Comparison of ENCODE assay signal across 12 cellular contexts in genomic region chr3:38581774-38582173, GRCh38.
"Had no signal": no experiment of that assay in that cellular context is flagged by ENCODE, and none has a peak within 500 bp of the region (broad histone marks: within the 10 kb centered on the region; RNA-seq: fewer than 3 reads in every experiment).

No MANE protein-coding gene starts in this region.

- H3K4me1 ChIP-seq: esophagus squamous epithelium, pancreas had no signal

- H3K27me3 Mint-ChIP-seq: activated naive CD8-positive, alpha-beta T cell treated with anti-CD3 and anti-CD28 coated beads, Interleukin-2, amount 10 ng/mL, durations not matched to agents 7 days and 5 days had no signal

- H3K4me3 Mint-ChIP-seq: activated CD8-positive, alpha-beta T cell treated with anti-CD3 and anti-CD28 coated beads, Interleukin-2, amount 10 ng/mL, durations not matched to agents 7 days and 5 days; activated naive CD8-positive, alpha-beta T cell treated with anti-CD3 and anti-CD28 coated beads, Interleukin-2, amount 10 ng/mL, durations not matched to agents 7 days and 5 days; neural crest cell; stimulated activated effector memory CD8-positive, alpha-beta T cell treated with anti-CD3 and anti-CD28 coated beads, Interleukin-12 subunit alpha, Interleukin-12 subunit beta, amount 100 ng/mL, for 72 hours had no signal

- H3K4me3 ChIP-seq: dorsolateral prefrontal cortex, esophagus squamous epithelium, pancreas, smooth muscle cell, tibial nerve had no signal

- H3K36me3 Mint-ChIP-seq: activated naive CD8-positive, alpha-beta T cell treated with anti-CD3 and anti-CD28 coated beads, Interleukin-2, amount 10 ng/mL, durations not matched to agents 7 days and 5 days; stimulated activated effector memory CD8-positive, alpha-beta T cell treated with anti-CD3 and anti-CD28 coated beads, Interleukin-12 subunit alpha, Interleukin-12 subunit beta, amount 100 ng/mL, for 72 hours had no signal

- H3K9me3 Mint-ChIP-seq: activated naive CD8-positive, alpha-beta T cell treated with anti-CD3 and anti-CD28 coated beads, Interleukin-2, amount 10 ng/mL, durations not matched to agents 7 days and 5 days; neural crest cell; stimulated activated effector memory CD8-positive, alpha-beta T cell treated with anti-CD3 and anti-CD28 coated beads, Interleukin-12 subunit alpha, Interleukin-12 subunit beta, amount 100 ng/mL, for 72 hours had no signal

- H3K36me3 ChIP-seq: esophagus squamous epithelium, pancreas had no signal

- DNase-seq: activated CD8-positive, alpha-beta T cell treated with anti-CD3 and anti-CD28 coated beads, Interleukin-2, amount 10 ng/mL, durations not matched to agents 7 days and 5 days; activated gamma-delta T cell; activated naive CD8-positive, alpha-beta T cell treated with anti-CD3 and anti-CD28 coated beads, Interleukin-2, amount 10 ng/mL, durations not matched to agents 7 days and 5 days; anterior cingulate cortex; dorsolateral prefrontal cortex; esophagus squamous epithelium; foreskin fibroblast; pancreas had no signal

- H3K27ac Mint-ChIP-seq: activated CD8-positive, alpha-beta T cell treated with anti-CD3 and anti-CD28 coated beads, Interleukin-2, amount 10 ng/mL, durations not matched to agents 7 days and 5 days; activated naive CD8-positive, alpha-beta T cell treated with anti-CD3 and anti-CD28 coated beads, Interleukin-2, amount 10 ng/mL, durations not matched to agents 7 days and 5 days; stimulated activated effector memory CD8-positive, alpha-beta T cell treated with anti-CD3 and anti-CD28 coated beads, Interleukin-12 subunit alpha, Interleukin-12 subunit beta, amount 100 ng/mL, for 72 hours had no signal

- H3K9me3 ChIP-seq: esophagus squamous epithelium, pancreas, tibial nerve had no signal

- H3K4me1 Mint-ChIP-seq: activated naive CD8-positive, alpha-beta T cell treated with anti-CD3 and anti-CD28 coated beads, Interleukin-2, amount 10 ng/mL, durations not matched to agents 7 days and 5 days; neural crest cell; stimulated activated effector memory CD8-positive, alpha-beta T cell treated with anti-CD3 and anti-CD28 coated beads, Interleukin-12 subunit alpha, Interleukin-12 subunit beta, amount 100 ng/mL, for 72 hours had no signal

- H3K27me3 ChIP-seq: dorsolateral prefrontal cortex, esophagus squamous epithelium, pancreas, tibial nerve had no signal

- H3K27ac ChIP-seq: dorsolateral prefrontal cortex, esophagus squamous epithelium, pancreas, tibial nerve had no signal
